18 cellular contexts compared by ENCODE assay signal in the genomic region with DNA sequence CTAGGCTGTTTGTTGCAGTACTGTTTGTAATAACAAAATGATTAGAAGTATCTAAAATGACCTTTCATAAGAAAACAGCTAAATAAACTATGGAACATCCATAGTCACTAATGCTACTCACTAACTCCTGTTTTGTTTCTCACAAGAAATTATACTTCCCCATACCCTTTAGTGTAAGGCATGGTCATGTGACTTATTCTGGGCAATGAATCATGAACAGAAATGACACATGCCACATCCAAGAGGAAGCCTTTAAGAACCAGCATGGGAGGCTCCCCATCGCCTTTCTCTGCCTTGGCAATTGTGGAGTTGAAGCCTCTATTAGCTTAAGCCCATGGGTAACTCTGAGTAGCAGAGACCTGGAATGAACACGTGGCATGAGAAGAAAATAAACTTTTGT.
DNase-seq lines count a peak whose midpoint lies in the region; ATAC-seq and TF ChIP-seq lines count a peak whose summit lies in the region.
"Had no signal": no experiment of that assay in that cellular context is flagged by ENCODE, and none has a peak within 500 bp of the region (broad histone marks: within the 10 kb centered on the region; RNA-seq: fewer than 3 reads in every experiment).

No MANE protein-coding gene starts in this region.

- DNase-seq in KBM-7 (peak; percentile 7), RKO (ENCODE audit: low spot score) (peak; percentile 33), epithelial cell of esophagus (ENCODE audit: low read depth) (peak; percentile 19), posterior cingulate gyrus (no peak)
- DNase-seq: AML-193; DND-41; Karpas-422; NCI-H1694 treated with DMSO at 0.1 percent for 48 hours; NCI-H2107; NCI-H510A; NCI-H748 treated with DMSO at 0.1 percent for 48 hours; NK-92 treated with Interleukin-12 subunit alpha and Interleukin-12 subunit beta, amount 100 ng/mL, for 24 hours; Right ventricle myocardium superior; SK-N-SH; T-cell had no signal

- no peak overlapping the region for H3K4me3 ChIP-seq in epithelial cell of esophagus (ENCODE audit: low read length)

- in situ Hi-C loops in KBM-7 (cut with MboI; ENCODE audit: low pct_unique_long_range_greater_than_20kb, low sequenced_read_pairs): no loop called here

- intact Hi-C loops in posterior cingulate gyrus (cut with DNase I): no loop called here

- no peak for TF ChIP-seq CTCF in epithelial cell of esophagus (IDR thresholded peaks at IDR 0.05; ENCODE audit: insufficient read depth, low read depth, low read length, missing control alignments)

- ATAC-seq in GM18502 (IDR thresholded peaks at IDR 0.05; ENCODE audit: poor library complexity, unreplicated experiment) (no peak), GM19035 (IDR thresholded peaks at IDR 0.05; ENCODE audit: unreplicated experiment) (no peak), GM21619 (IDR thresholded peaks at IDR 0.05; ENCODE audit: unreplicated experiment) (no peak)
- ATAC-seq: T-cell had no signal

Comparison
In these comparisons a context has a peak if more than half of its experiments do, and no peak if none do; other contexts are left out.
1. DNase-seq: peak in KBM-7 (single experiment), RKO (single experiment) and epithelial cell of esophagus (single experiment); none in posterior cingulate gyrus (0 of 10).